Comparison of ENCODE assay signal across 2 cellular contexts in the genomic region with DNA sequence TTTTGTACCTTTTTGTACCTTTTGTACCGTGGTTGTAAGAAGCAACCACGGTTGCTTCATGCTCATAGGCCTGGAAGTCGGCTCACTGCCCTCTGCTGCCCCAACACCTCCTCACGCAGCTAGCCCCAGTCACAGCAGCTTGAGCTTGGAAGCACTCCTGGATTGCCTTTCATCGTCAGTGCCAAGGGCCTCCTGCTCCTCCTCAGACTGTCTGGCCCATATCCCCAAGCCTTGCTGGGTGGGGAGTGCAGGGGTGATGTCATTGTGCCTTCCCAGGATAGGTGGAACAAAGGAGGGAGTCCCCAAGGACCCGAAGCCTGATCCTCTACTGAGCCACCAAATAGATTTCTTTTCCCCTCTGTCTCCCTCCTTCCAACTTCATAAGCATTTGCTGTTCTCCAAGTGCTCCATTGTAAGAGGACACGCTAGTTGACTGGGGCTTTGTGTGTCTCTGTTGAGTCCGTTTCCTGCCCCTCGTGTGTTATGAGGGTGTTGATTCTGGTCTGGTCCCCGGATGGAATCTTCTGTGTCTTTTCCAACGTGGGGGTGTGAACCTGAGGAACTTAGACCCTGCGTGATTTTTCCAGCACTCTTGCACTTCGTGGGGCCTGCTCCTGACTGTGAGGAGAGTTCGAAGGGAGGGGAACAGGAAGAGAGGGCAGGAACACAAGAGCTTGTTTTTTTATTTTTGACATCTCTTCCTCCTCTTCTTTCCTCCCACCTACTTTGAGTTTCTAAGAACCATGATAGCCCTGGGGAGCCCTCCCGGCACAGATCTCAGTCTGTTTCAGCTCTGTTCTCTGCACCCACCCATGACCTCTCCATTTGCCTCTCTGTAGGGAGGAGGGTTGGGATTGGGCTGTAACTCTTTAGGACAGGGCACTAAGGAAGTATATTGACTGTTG.
TF ChIP-seq lines count a peak whose summit lies in the region.

No MANE protein-coding gene starts in this region.

TF ChIP-seq in GM23338, 12 proteins besides CTCF, POLR2A, EP300 and RAD21 (continued from another document):
- TF ChIP-seq REST (IDR thresholded peaks at IDR 0.05; ENCODE audit: unreplicated experiment) (no peak), ZNF114 (CRISPR knock-in tag; IDR thresholded peaks at IDR 0.05) (no peak), JUNB (IDR thresholded peaks at IDR 0.05; ENCODE audit: unreplicated experiment) (no peak), ZNF462 (CRISPR knock-in tag; IDR thresholded peaks at IDR 0.05) (no peak), EZH2phosphoT487 (IDR thresholded peaks at IDR 0.05; ENCODE audit: unreplicated experiment) (no peak), ZNF331 (CRISPR knock-in tag; IDR thresholded peaks at IDR 0.05; ENCODE audit: low read depth) (no peak)

TF ChIP-seq in WTC11, 78 proteins besides CTCF, POLR2A, EP300 and RAD21 (continued from another document):
- TF ChIP-seq AFF4 (CRISPR knock-in tag; IDR thresholded peaks at IDR 0.05; ENCODE audit: borderline replicate concordance) (no peak), PRRX2 (CRISPR knock-in tag; IDR thresholded peaks at IDR 0.05) (no peak), SP1 (CRISPR knock-in tag; conservative IDR thresholded peaks at IDR 0.05) (no peak), ZNF219 (CRISPR knock-in tag; IDR thresholded peaks at IDR 0.05; ENCODE audit: borderline replicate concordance) (no peak), MXD4 (CRISPR knock-in tag; IDR thresholded peaks at IDR 0.05; ENCODE audit: borderline replicate concordance) (no peak), SOX15 (CRISPR knock-in tag; IDR thresholded peaks at IDR 0.05) (no peak), NR3C1 (CRISPR knock-in tag; conservative IDR thresholded peaks at IDR 0.05; ENCODE audit: low read depth) (no peak), ZNF232 (CRISPR knock-in tag; IDR thresholded peaks at IDR 0.05) (no peak), NR2C2 (CRISPR knock-in tag; IDR thresholded peaks at IDR 0.05) (no peak), ZBTB43 (CRISPR knock-in tag; IDR thresholded peaks at IDR 0.05) (no peak), TCF7 (CRISPR knock-in tag; IDR thresholded peaks at IDR 0.05; ENCODE audit: low read depth) (no peak), FOXK1 (CRISPR knock-in tag; IDR thresholded peaks at IDR 0.05) (no peak)
- TF ChIP-seq, protein P1, sequence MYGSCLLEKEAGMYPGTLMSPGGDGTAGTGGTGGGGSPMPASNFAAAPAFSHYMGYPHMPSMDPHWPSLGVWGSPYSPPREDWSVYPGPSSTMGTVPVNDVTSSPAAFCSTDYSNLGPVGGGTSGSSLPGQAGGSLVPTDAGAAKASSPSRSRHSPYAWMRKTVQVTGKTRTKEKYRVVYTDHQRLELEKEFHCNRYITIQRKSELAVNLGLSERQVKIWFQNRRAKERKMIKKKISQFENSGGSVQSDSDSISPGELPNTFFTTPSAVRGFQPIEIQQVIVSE (CRISPR knock-in tag; IDR thresholded peaks at IDR 0.05; ENCODE audit: borderline replicate concordance), result no peak
- TF ChIP-seq, protein P2, sequence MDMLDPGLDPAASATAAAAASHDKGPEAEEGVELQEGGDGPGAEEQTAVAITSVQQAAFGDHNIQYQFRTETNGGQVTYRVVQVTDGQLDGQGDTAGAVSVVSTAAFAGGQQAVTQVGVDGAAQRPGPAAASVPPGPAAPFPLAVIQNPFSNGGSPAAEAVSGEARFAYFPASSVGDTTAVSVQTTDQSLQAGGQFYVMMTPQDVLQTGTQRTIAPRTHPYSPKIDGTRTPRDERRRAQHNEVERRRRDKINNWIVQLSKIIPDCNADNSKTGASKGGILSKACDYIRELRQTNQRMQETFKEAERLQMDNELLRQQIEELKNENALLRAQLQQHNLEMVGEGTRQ (CRISPR knock-in tag; IDR thresholded peaks at IDR 0.05), result no peak
